ENCODE assay signal across 27 cellular contexts in genomic region chr12:78732481-78732880, GRCh38.
"Had no signal": no experiment of that assay in that cellular context is flagged by ENCODE, and none has a peak within 500 bp of the region (broad histone marks: within the 10 kb centered on the region; RNA-seq: fewer than 3 reads in every experiment).

No MANE protein-coding gene starts in this region.

- H3K4me1 ChIP-seq: adrenal gland, body of pancreas had no signal

- DNase-seq: activated CD4-positive, alpha-beta memory T cell treated with anti-CD3 and anti-CD28 coated beads for 36 hours; activated CD4-positive, alpha-beta T cell treated with anti-CD3 and anti-CD28 coated beads for 36 hours; activated CD4-positive, alpha-beta T cell treated with anti-CD3 and anti-CD28 coated beads, Interleukin-2, amount 10 ng/mL, durations not matched to agents 24 days and 14 days; activated CD4-positive, CD25-positive, alpha-beta regulatory T cell; activated CD4-positive, CD25-positive, alpha-beta regulatory T cell treated with anti-CD3 and anti-CD28 coated beads, Interleukin-2, amount 50 U/mL, for 72 hours; activated CD8-positive, alpha-beta memory T cell treated with anti-CD3 and anti-CD28 coated beads, Interleukin-2, amount 10 ng/mL, durations not matched to agents 7 days and 5 days; activated CD8-positive, alpha-beta memory T cell treated with anti-CD3 and anti-CD28 coated beads, Interleukin-2, amount 50 U/mL, for 4 hours; activated CD8-positive, alpha-beta T cell treated with anti-CD3 and anti-CD28 coated beads, Interleukin-2, amount 10 ng/mL, durations not matched to agents 7 days and 5 days; activated effector memory CD4-positive, alpha-beta T cell treated with anti-CD3 and anti-CD28 coated beads, Interleukin-2, amount 50 U/mL, for 16 hours; activated naive CD4-positive, alpha-beta T cell treated with anti-CD3 and anti-CD28 coated beads for 36 hours; activated naive CD8-positive, alpha-beta T cell treated with anti-CD3 and anti-CD28 coated beads for 36 hours; activated naive CD8-positive, alpha-beta T cell treated with anti-CD3 and anti-CD28 coated beads, Interleukin-2, amount 50 U/mL, for 24 hours; activated T-cell treated with anti-CD3 and anti-CD28 coated beads, Interleukin-2, amount 50 U/mL, for 1 hour; activated T-cell treated with anti-CD3 and anti-CD28 coated beads, Interleukin-2, amount 50 U/mL, for 48 hours; adrenal gland; amygdala; aorta; body of pancreas; caudate nucleus; cortex of kidney; dermis blood vessel endothelial cell; effector CD4-positive, alpha-beta T cell; effector memory CD8-positive, alpha-beta T cell; foreskin fibroblast; head of caudate nucleus; T-helper 2 cell had no signal

- H3K36me3 ChIP-seq: adrenal gland had no signal

- H3K9me3 ChIP-seq: adrenal gland, body of pancreas had no signal

- H3K27ac ChIP-seq: adrenal gland, body of pancreas, epithelial cell of prostate had no signal

- H3K4me3 ChIP-seq: adrenal gland, body of pancreas had no signal

- H3K27me3 ChIP-seq: adrenal gland, body of pancreas had no signal
